ENCODE assay signal across 21 cellular contexts in genomic region chr1:171611306-171611705, GRCh38. TPM values are rescaled to one million over a fixed set of nuclear protein-coding genes. Genes with fewer than 3 reads are reported as not detected.
"Had no signal": no experiment of that assay in that cellular context is flagged by ENCODE, and none has a peak within 500 bp of the region (broad histone marks: within the 10 kb centered on the region; RNA-seq: fewer than 3 reads in every experiment).

No MANE protein-coding gene starts in this region.

- ATAC-seq: activated T-helper 17 cell treated with anti-CD3 and anti-CD28 coated beads, Interleukin-2, amount 50 U/mL, for 72 hours; gastrocnemius medialis; heart right ventricle; psoas muscle; sciatic nerve had no signal

- H3K27ac ChIP-seq: adrenal gland, gastrocnemius medialis, heart right ventricle, left lung, psoas muscle, thoracic aorta had no signal

- H3K36me3 ChIP-seq: adrenal gland, gastrocnemius medialis, heart right ventricle, left lung, thoracic aorta had no signal

- H3K27me3 ChIP-seq: adrenal gland, gastrocnemius medialis, heart right ventricle, left lung had no signal

- DNase-seq: activated B cell treated with CpG ODN at 0.5 μM for 24 hours; activated CD4-positive, alpha-beta T cell treated with anti-CD3 and anti-CD28 coated beads, Interleukin-2, amount 10 ng/mL, durations not matched to agents 24 days and 14 days; activated naive CD4-positive, alpha-beta T cell treated with anti-CD3 and anti-CD28 coated beads, Interleukin-2, amount 10 ng/mL, durations not matched to agents 7 days and 5 days; activated T-cell treated with anti-CD3 and anti-CD28 coated beads for 4 hours; adrenal gland; cerebellar nuclear complex; dermis blood vessel endothelial cell; erythroblast; gastrocnemius medialis; heart right ventricle; islet precursor cell; left lung; mesendoderm; psoas muscle; stimulated activated CD4-positive, alpha-beta T cell treated with anti-CD3 and anti-CD28 coated beads, Interleukin-4, amount 100 ng/mL, for 24 hours; T-helper 2 cell had no signal

- H3K9me3 ChIP-seq: adrenal gland, gastrocnemius medialis, heart right ventricle, left lung, psoas muscle, thoracic aorta had no signal

- H3K4me3 ChIP-seq: adrenal gland, gastrocnemius medialis, heart right ventricle, left lung, psoas muscle, thoracic aorta had no signal

- H3K4me1 ChIP-seq: adrenal gland, gastrocnemius medialis, psoas muscle had no signal

RNA-seq across cellular contexts. Expression of gene MYOCOS, which starts 10.7 kb away (rescaled TPM):
- total RNA-seq: activated CD4-positive, alpha-beta T cell treated with anti-CD3 and anti-CD28 coated beads, Interleukin-2, amount 10 ng/mL, durations not matched to agents 24 days and 14 days; adrenal gland; dermis blood vessel endothelial cell; heart right ventricle; left lung; omental fat pad; sciatic nerve; thoracic aorta; urinary bladder had no signal
- polyA plus RNA-seq: adrenal gland, heart right ventricle, psoas muscle, urinary bladder had no signal

RNA-seq across cellular contexts. Expression of gene MYOC, which starts 41.2 kb away (rescaled TPM):
- total RNA-seq: activated B cell treated with CpG ODN at 0.5 μM for 24 hours; activated CD4-positive, alpha-beta T cell treated with anti-CD3 and anti-CD28 coated beads, Interleukin-2, amount 10 ng/mL, durations not matched to agents 24 days and 14 days; activated T-helper 17 cell treated with anti-CD3 and anti-CD28 coated beads, Interleukin-2, amount 50 U/mL, for 72 hours; dermis blood vessel endothelial cell had no signal
